Comparison of ENCODE assay signal across 2 cellular contexts in the genomic region with DNA sequence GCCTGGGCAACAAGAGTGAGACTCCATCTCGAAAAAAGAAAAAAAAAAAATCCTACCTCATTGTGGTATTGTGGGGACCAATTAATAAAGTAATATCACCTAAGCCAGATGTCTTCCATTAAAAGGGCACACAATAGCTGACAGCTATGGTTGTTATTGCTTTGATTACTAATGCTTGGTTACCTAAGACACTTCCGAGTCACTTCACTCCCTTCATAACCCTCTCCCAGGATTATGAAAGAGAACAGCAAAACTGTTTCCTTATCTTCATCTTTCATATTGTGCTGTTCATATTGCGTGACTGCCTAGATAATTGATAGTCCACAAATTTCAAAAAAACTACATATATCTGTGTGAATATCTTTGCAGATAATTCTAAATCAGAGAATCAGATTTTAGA.
TF ChIP-seq lines count a peak whose summit lies in the region.

No MANE protein-coding gene starts in this region.

TF ChIP-seq in SK-N-SH, 30 proteins besides CTCF, POLR2A, EP300 and RAD21 (continued from another document):
- TF ChIP-seq NFIC (IDR thresholded peaks at IDR 0.05; ENCODE audit: borderline replicate concordance) (no peak), GABPA (IDR thresholded peaks at IDR 0.05; ENCODE audit: low read depth) (no peak)
- TF ChIP-seq, protein P1, sequence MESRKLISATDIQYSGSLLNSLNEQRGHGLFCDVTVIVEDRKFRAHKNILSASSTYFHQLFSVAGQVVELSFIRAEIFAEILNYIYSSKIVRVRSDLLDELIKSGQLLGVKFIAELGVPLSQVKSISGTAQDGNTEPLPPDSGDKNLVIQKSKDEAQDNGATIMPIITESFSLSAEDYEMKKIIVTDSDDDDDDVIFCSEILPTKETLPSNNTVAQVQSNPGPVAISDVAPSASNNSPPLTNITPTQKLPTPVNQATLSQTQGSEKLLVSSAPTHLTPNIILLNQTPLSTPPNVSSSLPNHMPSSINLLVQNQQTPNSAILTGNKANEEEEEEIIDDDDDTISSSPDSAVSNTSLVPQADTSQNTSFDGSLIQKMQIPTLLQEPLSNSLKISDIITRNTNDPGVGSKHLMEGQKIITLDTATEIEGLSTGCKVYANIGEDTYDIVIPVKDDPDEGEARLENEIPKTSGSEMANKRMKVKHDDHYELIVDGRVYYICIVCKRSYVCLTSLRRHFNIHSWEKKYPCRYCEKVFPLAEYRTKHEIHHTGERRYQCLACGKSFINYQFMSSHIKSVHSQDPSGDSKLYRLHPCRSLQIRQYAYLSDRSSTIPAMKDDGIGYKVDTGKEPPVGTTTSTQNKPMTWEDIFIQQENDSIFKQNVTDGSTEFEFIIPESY (IDR thresholded peaks at IDR 0.05; ENCODE audit: borderline replicate concordance, low read depth), result no peak

TF ChIP-seq in SK-N-SH treated with all-trans-retinoic acid at 6 μM for 48 hours, 23 proteins besides CTCF, POLR2A, EP300 and RAD21:
- no peak for TF ChIP-seq TSHZ2 (CRISPR knock-in tag; IDR thresholded peaks at IDR 0.05)
- no peak for TF ChIP-seq ZNF565 (CRISPR knock-in tag; conservative IDR thresholded peaks at IDR 0.05; ENCODE audit: low read depth)
- no peak for TF ChIP-seq ZNF70 (CRISPR knock-in tag; IDR thresholded peaks at IDR 0.05)
- no peak for TF ChIP-seq GLIS3 (CRISPR knock-in tag; IDR thresholded peaks at IDR 0.05)
- TF ChIP-seq ESRRG (CRISPR knock-in tag; IDR thresholded peaks at IDR 0.05), result no peak
- no peak for TF ChIP-seq ZFP3 (CRISPR knock-in tag; IDR thresholded peaks at IDR 0.05)
- no peak for TF ChIP-seq CSDC2 (CRISPR knock-in tag; IDR thresholded peaks at IDR 0.05)
- TF ChIP-seq, protein P2, sequence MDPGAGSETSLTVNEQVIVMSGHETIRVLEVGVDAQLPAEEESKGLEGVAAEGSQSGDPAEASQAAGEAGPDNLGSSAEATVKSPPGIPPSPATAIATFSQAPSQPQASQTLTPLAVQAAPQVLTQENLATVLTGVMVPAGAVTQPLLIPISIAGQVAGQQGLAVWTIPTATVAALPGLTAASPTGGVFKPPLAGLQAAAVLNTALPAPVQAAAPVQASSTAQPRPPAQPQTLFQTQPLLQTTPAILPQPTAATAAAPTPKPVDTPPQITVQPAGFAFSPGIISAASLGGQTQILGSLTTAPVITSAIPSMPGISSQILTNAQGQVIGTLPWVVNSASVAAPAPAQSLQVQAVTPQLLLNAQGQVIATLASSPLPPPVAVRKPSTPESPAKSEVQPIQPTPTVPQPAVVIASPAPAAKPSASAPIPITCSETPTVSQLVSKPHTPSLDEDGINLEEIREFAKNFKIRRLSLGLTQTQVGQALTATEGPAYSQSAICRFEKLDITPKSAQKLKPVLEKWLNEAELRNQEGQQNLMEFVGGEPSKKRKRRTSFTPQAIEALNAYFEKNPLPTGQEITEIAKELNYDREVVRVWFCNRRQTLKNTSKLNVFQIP (CRISPR knock-in tag; IDR thresholded peaks at IDR 0.05; ENCODE audit: borderline replicate concordance, low read depth), result no peak
- TF ChIP-seq SNAI2 (CRISPR knock-in tag; IDR thresholded peaks at IDR 0.05), result no peak
TF ChIP-seq in SK-N-SH treated with all-trans-retinoic acid at 6 μM for 48 hours: peak in this region for 0.
